Comparison of ENCODE assay signal across 18 cellular contexts in genomic region chr3:112632596-112632995, GRCh38. TPM values are rescaled to one million over a fixed set of nuclear protein-coding genes. Genes with fewer than 3 reads are reported as not detected.
DNase-seq lines count a peak whose midpoint lies in the region; ATAC-seq and TF ChIP-seq lines count a peak whose summit lies in the region.
"Had no signal": no experiment of that assay in that cellular context is flagged by ENCODE, and none has a peak within 500 bp of the region (broad histone marks: within the 10 kb centered on the region; RNA-seq: fewer than 3 reads in every experiment).

No MANE protein-coding gene starts in this region.

- no peak overlapping the region for H3K4me3 Mint-ChIP-seq in CD8-positive, alpha-beta T cell
- H3K4me3 Mint-ChIP-seq: activated T-helper 17 cell treated with anti-CD3 and anti-CD28 coated beads, Interleukin-2, amount 50 U/mL, for 72 hours; CD14-positive monocyte; stimulated activated naive CD8-positive, alpha-beta T cell treated with anti-CD3 and anti-CD28 coated beads, Interleukin-15, Interleukin-2, amounts not matched to agents 100 ng/mL and 50 ng/mL, for 24 hours had no signal

- H3K4me1 ChIP-seq in SJSA1 (replicated peaks) (peaks cover 67% of the 10 kb centered on the region), smooth muscle cell (ENCODE audit: low read depth) (peaks cover 46% of the 10 kb centered on the region)
- no peaks in the 10 kb centered on the region for H3K4me1 ChIP-seq in CD8-positive, alpha-beta T cell (ENCODE audit: insufficient read depth, low read length)
- H3K4me1 ChIP-seq: parathyroid adenoma, Peyer's patch had no signal

- H3F3A ChIP-seq in smooth muscle cell (ENCODE audit: low read depth) = peaks cover 32% of the 10 kb centered on the region

- H3K27ac ChIP-seq in SJSA1 (peak overlapping the region; percentile 47), smooth muscle cell (ENCODE audit: low read depth) (no peak overlapping the region)
- H3K27ac ChIP-seq in CD8-positive, alpha-beta T cell (ENCODE audit: low read depth, low read length) = no peak overlapping the region
- H3K27ac ChIP-seq: parathyroid adenoma, WERI-Rb-1 had no signal

- H3K9me3 ChIP-seq in SJSA1 (replicated peaks) (no peaks in the 10 kb centered on the region), smooth muscle cell (replicated peaks; ENCODE audit: low read depth) (no peaks in the 10 kb centered on the region)
- H3K9me3 ChIP-seq in CD8-positive, alpha-beta T cell (ENCODE audit: low read length) = no peaks in the 10 kb centered on the region
- H3K9me3 ChIP-seq: MG63, Peyer's patch had no signal

- no peaks in the 10 kb centered on the region for H3K9me3 Mint-ChIP-seq in CD8-positive, alpha-beta T cell
- H3K9me3 Mint-ChIP-seq: activated T-helper 17 cell treated with anti-CD3 and anti-CD28 coated beads, Interleukin-2, amount 50 U/mL, for 72 hours; CD14-positive monocyte; stimulated activated naive CD8-positive, alpha-beta T cell treated with anti-CD3 and anti-CD28 coated beads, Interleukin-15, Interleukin-2, amounts not matched to agents 100 ng/mL and 50 ng/mL, for 24 hours had no signal

- no peak for ATAC-seq in CD8-positive, alpha-beta T cell
- ATAC-seq: activated T-helper 17 cell treated with anti-CD3 and anti-CD28 coated beads, Interleukin-2, amount 50 U/mL, for 72 hours had no signal

- H3K4me1 Mint-ChIP-seq in CD8-positive, alpha-beta T cell (ENCODE audit: low read depth) = no peaks in the 10 kb centered on the region

- H3K79me2 ChIP-seq in smooth muscle cell (ENCODE audit: low read depth) = peaks cover 32% of the 10 kb centered on the region
- H3K79me2 ChIP-seq: parathyroid adenoma had no signal

- no peak overlapping the region for H2AFZ ChIP-seq in smooth muscle cell (ENCODE audit: low read depth)
- H2AFZ ChIP-seq: parathyroid adenoma had no signal

- no peaks in the 10 kb centered on the region for H3K27me3 Mint-ChIP-seq in CD8-positive, alpha-beta T cell (ENCODE audit: low read depth)
- H3K27me3 Mint-ChIP-seq: activated T-helper 17 cell treated with anti-CD3 and anti-CD28 coated beads, Interleukin-2, amount 50 U/mL, for 72 hours; stimulated activated naive CD8-positive, alpha-beta T cell treated with anti-CD3 and anti-CD28 coated beads, Interleukin-15, Interleukin-2, amounts not matched to agents 100 ng/mL and 50 ng/mL, for 24 hours had no signal

- H3K36me3 Mint-ChIP-seq in CD8-positive, alpha-beta T cell = no peaks in the 10 kb centered on the region
- H3K36me3 Mint-ChIP-seq: CD14-positive monocyte had no signal

- CTCF ChIA-PET in CD8-positive, alpha-beta T cell (lab: Charles Lee) = interaction anchor here (2.7 kb wide), 1 partner anchor 10 kb away, joined by 13 read pairs; the partner anchor contains the start of gene CCDC80

- H3K27me3 ChIP-seq in SJSA1 (replicated peaks) (no peaks in the 10 kb centered on the region), smooth muscle cell (ENCODE audit: low read depth) (no peaks in the 10 kb centered on the region)
- no peaks in the 10 kb centered on the region for H3K27me3 ChIP-seq in CD8-positive, alpha-beta T cell (ENCODE audit: insufficient read depth, low read length)
- H3K27me3 ChIP-seq: MG63, Peyer's patch had no signal

- no peak overlapping the region for H3K9ac ChIP-seq in smooth muscle cell (ENCODE audit: low read depth)
- H3K9ac ChIP-seq: parathyroid adenoma had no signal

- peaks cover 17% of the 10 kb centered on the region for H3K36me3 ChIP-seq in SJSA1
- no peaks in the 10 kb centered on the region for H3K36me3 ChIP-seq in smooth muscle cell (ENCODE audit: low read depth)
- no peaks in the 10 kb centered on the region for H3K36me3 ChIP-seq in CD8-positive, alpha-beta T cell (ENCODE audit: insufficient read depth, low read length)
- H3K36me3 ChIP-seq: Peyer's patch, WERI-Rb-1 had no signal

- peak overlapping the region; percentile 62 for H3K4me2 ChIP-seq in smooth muscle cell

- H3K27ac Mint-ChIP-seq in CD8-positive, alpha-beta T cell = no peak overlapping the region
- H3K27ac Mint-ChIP-seq: activated T-helper 17 cell treated with anti-CD3 and anti-CD28 coated beads, Interleukin-2, amount 50 U/mL, for 72 hours; CD14-positive monocyte; stimulated activated naive CD8-positive, alpha-beta T cell treated with anti-CD3 and anti-CD28 coated beads, Interleukin-15, Interleukin-2, amounts not matched to agents 100 ng/mL and 50 ng/mL, for 24 hours had no signal

- TF ChIP-seq CTCF in foreskin fibroblast (IDR thresholded peaks at IDR 0.05; ENCODE audit: low read depth, low read length) = no peak
- TF ChIP-seq CTCF in smooth muscle cell (IDR thresholded peaks at IDR 0.05; ENCODE audit: borderline replicate concordance, insufficient read depth, poor library complexity, severe bottlenecking) = no peak
- TF ChIP-seq CTCF in CD8-positive, alpha-beta T cell (IDR thresholded peaks at IDR 0.05) = no peak

- WGBS in smooth muscle cell (ENCODE audit: low lambda C conversion rate) = 23% methylated on average over 4 of the region's 4 CpGs

- POLR2A ChIA-PET in CD8-positive, alpha-beta T cell (lab: Charles Lee) = no interaction called here

- H3K4me3 ChIP-seq in SJSA1 (no peak overlapping the region), foreskin fibroblast (ENCODE audit: low read depth in 1 of 2, low read length in 2 of 2) (peak overlapping the region; percentile 28 to 66), smooth muscle cell (no peak overlapping the region)
- H3K4me3 ChIP-seq in CD8-positive, alpha-beta T cell (ENCODE audit: low read depth, low read length) = no peak overlapping the region
- H3K4me3 ChIP-seq: MG63, Peyer's patch had no signal

- no peaks in the 10 kb centered on the region for H4K20me1 ChIP-seq in smooth muscle cell (ENCODE audit: low read depth)

- intact Hi-C loops in CD8-positive, alpha-beta T cell (cut with DNase I, micrococcal nuclease) = no loop called here

- DNase-seq in ELF-1 (ENCODE audit: low read depth, low spot score) (peak; percentile 70), SJSA1 (ENCODE audit: low read depth in 1 of 2, low spot score in 2 of 2) (peak; percentile 69), foreskin fibroblast (no peak), smooth muscle cell (lab: John Stamatoyannopoulos, UW; ENCODE audit: unreplicated experiment) (no peak), NCI-H510A (lab: John Stamatoyannopoulos, UW) (no peak), hippocampal formation (lab: John Stamatoyannopoulos, UW) (no peak), GM19238 (ENCODE audit: insufficient read length, low spot score) (no peak)
- DNase-seq in CD8-positive, alpha-beta T cell = no peak
- DNase-seq: DMS79 treated with DMSO at 0.1 percent for 48 hours, MG63, NCI-H2029, NCI-H748 treated with DMSO at 0.1 percent for 48 hours, Peyer's patch, WERI-Rb-1 had no signal

RNA-seq across cellular contexts. Expression of gene CCDC80, which starts 8.3 kb away (rescaled TPM):
- 58.4 and 74.8 TPM in 2 replicates for total RNA-seq in SJSA1 (2014; rRNA removed; shearing (Covaris generic))
- total RNA-seq in smooth muscle cell = 67.9 and 83.2 TPM in 2 replicates
- polyA plus RNA-seq in smooth muscle cell = 147 and 159 TPM in 2 replicates
- total RNA-seq in CD8-positive, alpha-beta T cell = not detected
- total RNA-seq: activated T-helper 17 cell treated with anti-CD3 and anti-CD28 coated beads, Interleukin-2, amount 50 U/mL, for 72 hours had no signal

Comparison
In these comparisons a context has a peak if more than half of its experiments do, and no peak if none do; other contexts are left out.
1. DNase-seq: peak in ELF-1 (single experiment) and SJSA1 (2 of 2); none in foreskin fibroblast (0 of 2), smooth muscle cell (single experiment), CD8-positive, alpha-beta T cell (0 of 7), NCI-H510A (single experiment), hippocampal formation (0 of 2) and GM19238 (single experiment).
2. H3K4me3 ChIP-seq: peak in foreskin fibroblast (2 of 2); none in SJSA1 (single experiment), smooth muscle cell (single experiment) and CD8-positive, alpha-beta T cell (single experiment).
3. RNA of gene CCDC80, which starts 8.3 kb away (total RNA-seq): 58.4 to 74.8 TPM in SJSA1 and 67.9 to 83.2 TPM in smooth muscle cell; not detected in CD8-positive, alpha-beta T cell; every median in the first group is over 10 times any median in the second.